Comparison of ENCODE assay signal across 1 cellular context in the genomic region with DNA sequence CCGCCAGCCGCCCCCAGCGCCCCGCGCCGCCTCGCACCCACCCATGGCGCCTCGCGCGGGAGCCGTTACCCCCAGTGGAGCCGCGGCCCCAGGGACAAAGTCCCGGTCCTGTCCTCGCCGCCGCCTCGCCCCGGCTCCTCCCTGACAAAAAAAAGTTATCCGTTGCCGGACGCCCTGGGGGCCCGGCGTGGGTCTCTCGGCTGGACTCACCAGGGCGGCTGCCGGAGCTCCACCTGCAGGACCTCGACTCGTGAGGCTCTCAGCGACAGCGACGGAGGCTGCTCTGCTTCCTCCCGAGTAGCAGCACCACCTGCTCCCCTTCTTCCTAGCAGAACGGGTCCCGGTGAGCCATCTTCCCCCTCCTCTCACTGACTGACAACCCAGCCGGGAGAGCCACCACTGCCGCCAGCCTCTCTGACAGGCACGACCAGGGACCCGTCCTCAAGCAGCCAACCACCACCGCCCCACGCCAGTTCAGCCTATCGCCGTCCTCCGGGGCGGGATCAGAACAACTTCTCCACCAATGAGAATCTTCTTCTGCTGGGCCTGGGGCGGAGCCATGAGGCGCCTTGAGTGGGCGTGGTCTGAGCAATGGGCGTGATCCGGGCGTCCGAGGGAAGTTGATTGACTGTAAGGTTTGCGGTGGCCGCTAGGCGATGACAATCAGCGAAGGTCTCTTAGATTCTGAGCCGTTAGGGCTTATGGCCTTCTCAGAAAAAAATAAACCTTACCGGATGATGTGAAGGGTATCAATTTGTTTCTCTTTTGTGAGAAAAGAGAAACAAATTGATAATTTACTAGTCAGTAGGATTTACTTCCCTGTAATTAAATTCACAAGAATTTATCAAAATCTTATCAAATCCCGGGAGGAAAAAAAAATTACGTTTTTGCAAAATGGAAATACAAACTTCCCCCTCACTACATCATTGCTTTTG.
TF ChIP-seq lines count a peak whose summit lies in the region.

A gene (minus strand): TSS at position 416 of the 935 bp plus-strand sequence. CDS start 23,019 bp downstream, outside the sequence.

TF ChIP-seq in K562, 482 proteins besides CTCF, POLR2A, EP300 and RAD21 (continued from another document and continues in another):
- TF ChIP-seq DACH1 (IDR thresholded peaks at IDR 0.05; ENCODE audit: partially characterized antibody) (no peak), TARDBP (IDR thresholded peaks at IDR 0.05) (no peak), FIP1L1 (IDR thresholded peaks at IDR 0.05; ENCODE audit: low read depth, low read length, poor library complexity, severe bottlenecking) (peak; percentile 10), SIRT6 (IDR thresholded peaks at IDR 0.05; ENCODE audit: low read depth, low read length) (no peak), PPARD (CRISPR knock-in tag; IDR thresholded peaks at IDR 0.05) (no peak), GATA2 (CRISPR knock-in tag; IDR thresholded peaks at IDR 0.05) (no peak), TOE1 (IDR thresholded peaks at IDR 0.05; ENCODE audit: borderline replicate concordance) (no peak), TOE1 (CRISPR knock-in tag; IDR thresholded peaks at IDR 0.05; ENCODE audit: borderline replicate concordance, low read depth) (no peak), MTA2 (IDR thresholded peaks at IDR 0.05; ENCODE audit: low read depth) (no peak), ZNF589 (CRISPR knock-in tag; IDR thresholded peaks at IDR 0.05; ENCODE audit: low read depth) (no peak), CXXC5 (CRISPR knock-in tag; IDR thresholded peaks at IDR 0.05) (peak; percentile 77), SMARCA5 (IDR thresholded peaks at IDR 0.05) (no peak), ZNF347 (CRISPR knock-in tag; IDR thresholded peaks at IDR 0.05; ENCODE audit: low read depth) (no peak), ZNF184 (CRISPR knock-in tag; IDR thresholded peaks at IDR 0.05) (no peak), HNRNPL (IDR thresholded peaks at IDR 0.05; ENCODE audit: low read depth, low read length) (no peak), CBX1 (IDR thresholded peaks at IDR 0.05; ENCODE audit: low read depth) (peak; percentile 71), RFX1 (IDR thresholded peaks at IDR 0.05) (0 out of 2 replicates have a peak, but pooled peaks have one; percentile 15), ARNT (IDR thresholded peaks at IDR 0.05) (no peak), MCM7 (IDR thresholded peaks at IDR 0.05) (no peak), IFI16 (CRISPR knock-in tag; IDR thresholded peaks at IDR 0.05) (no peak), SETDB1 (IDR thresholded peaks at IDR 0.05; ENCODE audit: low read length) (no peak), TBL1XR1 (IDR thresholded peaks at IDR 0.05; ENCODE audit: low read length in 2 of 2) (no peak), ZSCAN32 (CRISPR knock-in tag; IDR thresholded peaks at IDR 0.05) (no peak), ZFPM2 (CRISPR knock-in tag; IDR thresholded peaks at IDR 0.05) (no peak), ZNF224 (CRISPR knock-in tag; IDR thresholded peaks at IDR 0.05) (no peak), NFIC (IDR thresholded peaks at IDR 0.05) (no peak), RAD51 (IDR thresholded peaks at IDR 0.05; ENCODE audit: borderline replicate concordance, low read depth) (no peak), CEBPG (CRISPR knock-in tag; IDR thresholded peaks at IDR 0.05) (no peak), CEBPG (tag; conservative IDR thresholded peaks at IDR 0.05 in 1 of 2, IDR thresholded peaks at IDR 0.05 in 1 of 2) (no peak), ZNF699 (CRISPR knock-in tag; IDR thresholded peaks at IDR 0.05; ENCODE audit: insufficient replicate concordance) (no peak), ARID1B (IDR thresholded peaks at IDR 0.05) (no peak), MEF2D (tag; conservative IDR thresholded peaks at IDR 0.05; ENCODE audit: low read depth) (no peak), ZNF444 (CRISPR knock-in tag; IDR thresholded peaks at IDR 0.05) (no peak)
- TF ChIP-seq, protein P1, sequence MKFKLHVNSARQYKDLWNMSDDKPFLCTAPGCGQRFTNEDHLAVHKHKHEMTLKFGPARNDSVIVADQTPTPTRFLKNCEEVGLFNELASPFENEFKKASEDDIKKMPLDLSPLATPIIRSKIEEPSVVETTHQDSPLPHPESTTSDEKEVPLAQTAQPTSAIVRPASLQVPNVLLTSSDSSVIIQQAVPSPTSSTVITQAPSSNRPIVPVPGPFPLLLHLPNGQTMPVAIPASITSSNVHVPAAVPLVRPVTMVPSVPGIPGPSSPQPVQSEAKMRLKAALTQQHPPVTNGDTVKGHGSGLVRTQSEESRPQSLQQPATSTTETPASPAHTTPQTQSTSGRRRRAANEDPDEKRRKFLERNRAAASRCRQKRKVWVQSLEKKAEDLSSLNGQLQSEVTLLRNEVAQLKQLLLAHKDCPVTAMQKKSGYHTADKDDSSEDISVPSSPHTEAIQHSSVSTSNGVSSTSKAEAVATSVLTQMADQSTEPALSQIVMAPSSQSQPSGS (CRISPR knock-in tag; IDR thresholded peaks at IDR 0.05): no peak
- TF ChIP-seq, protein P2, sequence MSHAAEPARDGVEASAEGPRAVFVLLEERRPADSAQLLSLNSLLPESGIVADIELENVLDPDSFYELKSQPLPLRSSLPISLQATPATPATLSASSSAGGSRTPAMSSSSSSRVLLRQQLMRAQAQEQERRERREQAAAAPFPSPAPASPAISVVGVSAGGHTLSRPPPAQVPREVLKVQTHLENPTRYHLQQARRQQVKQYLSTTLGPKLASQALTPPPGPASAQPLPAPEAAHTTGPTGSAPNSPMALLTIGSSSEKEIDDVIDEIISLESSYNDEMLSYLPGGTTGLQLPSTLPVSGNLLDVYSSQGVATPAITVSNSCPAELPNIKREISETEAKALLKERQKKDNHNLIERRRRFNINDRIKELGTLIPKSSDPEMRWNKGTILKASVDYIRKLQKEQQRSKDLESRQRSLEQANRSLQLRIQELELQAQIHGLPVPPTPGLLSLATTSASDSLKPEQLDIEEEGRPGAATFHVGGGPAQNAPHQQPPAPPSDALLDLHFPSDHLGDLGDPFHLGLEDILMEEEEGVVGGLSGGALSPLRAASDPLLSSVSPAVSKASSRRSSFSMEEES (CRISPR knock-in tag; IDR thresholded peaks at IDR 0.05): no peak
- TF ChIP-seq, protein P3, sequence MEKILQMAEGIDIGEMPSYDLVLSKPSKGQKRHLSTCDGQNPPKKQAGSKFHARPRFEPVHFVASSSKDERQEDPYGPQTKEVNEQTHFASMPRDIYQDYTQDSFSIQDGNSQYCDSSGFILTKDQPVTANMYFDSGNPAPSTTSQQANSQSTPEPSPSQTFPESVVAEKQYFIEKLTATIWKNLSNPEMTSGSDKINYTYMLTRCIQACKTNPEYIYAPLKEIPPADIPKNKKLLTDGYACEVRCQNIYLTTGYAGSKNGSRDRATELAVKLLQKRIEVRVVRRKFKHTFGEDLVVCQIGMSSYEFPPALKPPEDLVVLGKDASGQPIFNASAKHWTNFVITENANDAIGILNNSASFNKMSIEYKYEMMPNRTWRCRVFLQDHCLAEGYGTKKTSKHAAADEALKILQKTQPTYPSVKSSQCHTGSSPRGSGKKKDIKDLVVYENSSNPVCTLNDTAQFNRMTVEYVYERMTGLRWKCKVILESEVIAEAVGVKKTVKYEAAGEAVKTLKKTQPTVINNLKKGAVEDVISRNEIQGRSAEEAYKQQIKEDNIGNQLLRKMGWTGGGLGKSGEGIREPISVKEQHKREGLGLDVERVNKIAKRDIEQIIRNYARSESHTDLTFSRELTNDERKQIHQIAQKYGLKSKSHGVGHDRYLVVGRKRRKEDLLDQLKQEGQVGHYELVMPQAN (IDR thresholded peaks at IDR 0.05; ENCODE audit: borderline replicate concordance): peak; percentile 54; the same call in 1 of the 2 replicates
- TF ChIP-seq, protein P4, sequence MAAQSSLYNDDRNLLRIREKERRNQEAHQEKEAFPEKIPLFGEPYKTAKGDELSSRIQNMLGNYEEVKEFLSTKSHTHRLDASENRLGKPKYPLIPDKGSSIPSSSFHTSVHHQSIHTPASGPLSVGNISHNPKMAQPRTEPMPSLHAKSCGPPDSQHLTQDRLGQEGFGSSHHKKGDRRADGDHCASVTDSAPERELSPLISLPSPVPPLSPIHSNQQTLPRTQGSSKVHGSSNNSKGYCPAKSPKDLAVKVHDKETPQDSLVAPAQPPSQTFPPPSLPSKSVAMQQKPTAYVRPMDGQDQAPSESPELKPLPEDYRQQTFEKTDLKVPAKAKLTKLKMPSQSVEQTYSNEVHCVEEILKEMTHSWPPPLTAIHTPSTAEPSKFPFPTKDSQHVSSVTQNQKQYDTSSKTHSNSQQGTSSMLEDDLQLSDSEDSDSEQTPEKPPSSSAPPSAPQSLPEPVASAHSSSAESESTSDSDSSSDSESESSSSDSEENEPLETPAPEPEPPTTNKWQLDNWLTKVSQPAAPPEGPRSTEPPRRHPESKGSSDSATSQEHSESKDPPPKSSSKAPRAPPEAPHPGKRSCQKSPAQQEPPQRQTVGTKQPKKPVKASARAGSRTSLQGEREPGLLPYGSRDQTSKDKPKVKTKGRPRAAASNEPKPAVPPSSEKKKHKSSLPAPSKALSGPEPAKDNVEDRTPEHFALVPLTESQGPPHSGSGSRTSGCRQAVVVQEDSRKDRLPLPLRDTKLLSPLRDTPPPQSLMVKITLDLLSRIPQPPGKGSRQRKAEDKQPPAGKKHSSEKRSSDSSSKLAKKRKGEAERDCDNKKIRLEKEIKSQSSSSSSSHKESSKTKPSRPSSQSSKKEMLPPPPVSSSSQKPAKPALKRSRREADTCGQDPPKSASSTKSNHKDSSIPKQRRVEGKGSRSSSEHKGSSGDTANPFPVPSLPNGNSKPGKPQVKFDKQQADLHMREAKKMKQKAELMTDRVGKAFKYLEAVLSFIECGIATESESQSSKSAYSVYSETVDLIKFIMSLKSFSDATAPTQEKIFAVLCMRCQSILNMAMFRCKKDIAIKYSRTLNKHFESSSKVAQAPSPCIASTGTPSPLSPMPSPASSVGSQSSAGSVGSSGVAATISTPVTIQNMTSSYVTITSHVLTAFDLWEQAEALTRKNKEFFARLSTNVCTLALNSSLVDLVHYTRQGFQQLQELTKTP (IDR thresholded peaks at IDR 0.05; ENCODE audit: low read depth in 1 of 2, partially characterized antibody in 2 of 2): no peak
- TF ChIP-seq, protein P5, sequence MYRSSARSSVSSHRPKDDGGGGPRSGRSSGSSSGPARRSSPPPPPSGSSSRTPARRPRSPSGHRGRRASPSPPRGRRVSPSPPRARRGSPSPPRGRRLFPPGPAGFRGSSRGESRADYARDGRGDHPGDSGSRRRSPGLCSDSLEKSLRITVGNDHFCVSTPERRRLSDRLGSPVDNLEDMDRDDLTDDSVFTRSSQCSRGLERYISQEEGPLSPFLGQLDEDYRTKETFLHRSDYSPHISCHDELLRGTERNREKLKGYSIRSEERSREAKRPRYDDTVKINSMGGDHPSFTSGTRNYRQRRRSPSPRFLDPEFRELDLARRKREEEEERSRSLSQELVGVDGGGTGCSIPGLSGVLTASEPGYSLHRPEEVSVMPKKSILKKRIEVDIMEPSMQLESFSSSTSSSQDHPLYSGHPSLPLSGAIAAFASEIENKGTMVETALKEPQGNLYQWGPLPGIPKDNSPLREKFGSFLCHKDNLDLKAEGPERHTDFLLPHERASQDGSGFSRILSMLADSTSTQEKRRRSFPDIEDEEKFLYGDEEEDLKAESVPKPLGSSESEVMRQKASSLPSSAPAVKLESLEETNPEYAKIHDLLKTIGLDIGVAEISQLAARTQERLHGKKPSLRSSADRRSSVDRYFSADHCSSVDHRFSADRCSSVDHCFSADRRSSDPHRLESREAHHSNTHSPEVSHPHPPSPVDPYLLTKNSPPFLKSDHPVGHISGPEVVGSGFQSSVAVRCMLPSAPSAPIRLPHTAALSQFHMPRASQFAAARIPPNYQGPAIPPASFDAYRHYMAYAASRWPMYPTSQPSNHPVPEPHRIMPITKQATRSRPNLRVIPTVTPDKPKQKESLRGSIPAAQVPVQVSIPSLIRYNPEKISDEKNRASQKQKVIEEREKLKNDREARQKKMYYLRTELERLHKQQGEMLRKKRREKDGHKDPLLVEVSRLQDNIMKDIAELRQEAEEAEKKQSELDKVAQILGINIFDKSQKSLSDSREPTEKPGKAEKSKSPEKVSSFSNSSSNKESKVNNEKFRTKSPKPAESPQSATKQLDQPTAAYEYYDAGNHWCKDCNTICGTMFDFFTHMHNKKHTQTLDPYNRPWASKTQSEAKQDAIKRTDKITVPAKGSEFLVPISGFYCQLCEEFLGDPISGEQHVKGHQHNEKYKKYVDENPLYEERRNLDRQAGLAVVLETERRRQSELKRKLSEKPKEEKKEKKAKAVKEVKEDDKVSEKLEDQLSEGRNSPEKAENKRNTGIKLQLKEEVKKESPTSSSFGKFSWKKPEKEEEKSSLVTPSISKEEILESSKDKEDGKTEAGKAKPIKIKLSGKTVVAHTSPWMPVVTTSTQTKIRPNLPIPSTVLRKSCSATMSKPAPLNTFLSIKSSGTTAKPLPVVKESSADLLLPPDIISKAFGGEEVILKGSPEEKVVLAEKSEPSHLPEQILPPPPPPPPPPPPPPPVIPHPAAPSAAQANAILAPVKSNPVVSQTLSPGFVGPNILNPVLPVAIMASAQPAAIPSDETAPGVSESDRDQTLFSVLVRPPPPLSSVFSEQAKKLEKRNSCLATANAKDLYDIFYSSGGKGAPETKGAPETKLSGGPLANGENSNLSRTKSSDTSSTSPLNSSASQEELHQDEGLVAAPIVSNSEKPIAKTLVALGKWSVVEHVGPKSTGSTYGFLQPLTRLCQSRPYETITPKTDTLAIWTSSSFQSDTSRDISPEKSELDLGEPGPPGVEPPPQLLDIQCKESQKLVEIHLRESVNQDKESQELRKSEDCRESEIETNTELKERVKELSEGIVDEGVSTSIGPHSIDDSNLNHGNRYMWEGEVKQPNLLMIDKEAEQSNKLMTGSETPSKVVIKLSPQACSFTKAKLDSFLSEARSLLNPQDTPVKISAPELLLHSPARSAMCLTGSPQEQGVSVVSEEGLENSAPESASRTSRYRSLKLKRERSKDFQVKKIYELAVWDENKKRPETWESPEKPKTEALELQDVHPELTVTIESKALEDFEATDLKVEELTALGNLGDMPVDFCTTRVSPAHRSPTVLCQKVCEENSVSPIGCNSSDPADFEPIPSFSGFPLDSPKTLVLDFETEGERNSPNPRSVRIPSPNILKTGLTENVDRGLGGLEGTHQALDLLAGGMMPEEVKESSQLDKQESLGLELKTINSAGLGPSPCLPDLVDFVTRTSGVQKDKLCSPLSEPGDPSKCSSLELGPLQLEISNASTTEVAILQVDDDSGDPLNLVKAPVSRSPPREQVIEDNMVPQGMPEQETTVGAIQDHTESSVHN (IDR thresholded peaks at IDR 0.05; ENCODE audit: borderline replicate concordance in 1 of 2, low read depth in 1 of 2): no peak
- TF ChIP-seq, protein P6, sequence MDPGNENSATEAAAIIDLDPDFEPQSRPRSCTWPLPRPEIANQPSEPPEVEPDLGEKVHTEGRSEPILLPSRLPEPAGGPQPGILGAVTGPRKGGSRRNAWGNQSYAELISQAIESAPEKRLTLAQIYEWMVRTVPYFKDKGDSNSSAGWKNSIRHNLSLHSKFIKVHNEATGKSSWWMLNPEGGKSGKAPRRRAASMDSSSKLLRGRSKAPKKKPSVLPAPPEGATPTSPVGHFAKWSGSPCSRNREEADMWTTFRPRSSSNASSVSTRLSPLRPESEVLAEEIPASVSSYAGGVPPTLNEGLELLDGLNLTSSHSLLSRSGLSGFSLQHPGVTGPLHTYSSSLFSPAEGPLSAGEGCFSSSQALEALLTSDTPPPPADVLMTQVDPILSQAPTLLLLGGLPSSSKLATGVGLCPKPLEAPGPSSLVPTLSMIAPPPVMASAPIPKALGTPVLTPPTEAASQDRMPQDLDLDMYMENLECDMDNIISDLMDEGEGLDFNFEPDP (CRISPR knock-in tag; IDR thresholded peaks at IDR 0.05): no peak
- TF ChIP-seq, protein P7, sequence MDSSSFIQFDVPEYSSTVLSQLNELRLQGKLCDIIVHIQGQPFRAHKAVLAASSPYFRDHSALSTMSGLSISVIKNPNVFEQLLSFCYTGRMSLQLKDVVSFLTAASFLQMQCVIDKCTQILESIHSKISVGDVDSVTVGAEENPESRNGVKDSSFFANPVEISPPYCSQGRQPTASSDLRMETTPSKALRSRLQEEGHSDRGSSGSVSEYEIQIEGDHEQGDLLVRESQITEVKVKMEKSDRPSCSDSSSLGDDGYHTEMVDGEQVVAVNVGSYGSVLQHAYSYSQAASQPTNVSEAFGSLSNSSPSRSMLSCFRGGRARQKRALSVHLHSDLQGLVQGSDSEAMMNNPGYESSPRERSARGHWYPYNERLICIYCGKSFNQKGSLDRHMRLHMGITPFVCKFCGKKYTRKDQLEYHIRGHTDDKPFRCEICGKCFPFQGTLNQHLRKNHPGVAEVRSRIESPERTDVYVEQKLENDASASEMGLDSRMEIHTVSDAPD (CRISPR knock-in tag; IDR thresholded peaks at IDR 0.05): no peak
